ENCODE assay signal across 29 cellular contexts in the genomic region with DNA sequence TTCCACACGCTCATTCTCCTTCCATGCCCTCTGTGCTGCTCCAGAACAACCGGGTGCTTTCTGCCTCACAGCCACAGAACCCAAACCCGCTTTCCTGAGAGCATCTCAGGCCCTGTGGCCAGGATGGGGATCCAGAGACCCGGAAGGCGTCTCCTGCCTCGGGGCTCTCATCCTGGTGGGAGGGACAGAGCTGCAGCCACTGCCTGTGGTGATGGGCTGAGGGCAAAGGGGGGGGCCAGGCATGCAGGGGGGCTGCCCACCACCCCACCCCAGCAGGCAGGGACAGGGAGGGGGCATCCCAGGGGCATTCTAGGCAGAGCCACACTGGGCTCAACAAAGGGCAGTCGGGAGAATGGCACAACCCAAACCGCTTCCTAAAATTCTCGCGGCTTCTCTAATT.
"Had no signal": no experiment of that assay in that cellular context is flagged by ENCODE, and none has a peak within 500 bp of the region (broad histone marks: within the 10 kb centered on the region; RNA-seq: fewer than 3 reads in every experiment).

No MANE protein-coding gene starts in this region.

- H3K4me1 Mint-ChIP-seq: neural progenitor cell, T-cell had no signal

- H3K27me3 Mint-ChIP-seq: activated naive CD8-positive, alpha-beta T cell; naive thymus-derived CD4-positive, alpha-beta T cell; T-cell had no signal

- DNase-seq: activated CD4-positive, alpha-beta T cell treated with anti-CD3 and anti-CD28 coated beads for 4 hours; activated CD4-positive, alpha-beta T cell treated with anti-CD3 and anti-CD28 coated beads, Interleukin-2, amount 50 U/mL, for 4 hours; activated CD4-positive, CD25-positive, alpha-beta regulatory T cell; activated CD8-positive, alpha-beta memory T cell treated with anti-CD3 and anti-CD28 coated beads, Interleukin-2, amount 50 U/mL, for 48 hours; activated T-cell treated with anti-CD3 and anti-CD28 coated beads, Interleukin-2, amount 50 U/mL, for 48 hours; anterior cingulate cortex; body of pancreas; cerebellar nuclear complex; dorsolateral prefrontal cortex; effector memory CD4-positive, alpha-beta T cell; erythroblast; head of caudate nucleus; hippocampal formation; left cardiac atrium; mammary epithelial cell; naive thymus-derived CD4-positive, alpha-beta T cell; occipital lobe; spleen; T-cell had no signal

- H3K9me3 ChIP-seq: body of pancreas, gastroesophageal sphincter, spleen, stomach, thyroid gland, upper lobe of left lung, vagina had no signal

- H3K36me3 Mint-ChIP-seq: activated naive CD8-positive, alpha-beta T cell had no signal

- ATAC-seq: body of pancreas, gastroesophageal sphincter, T-cell had no signal

- H3K4me3 Mint-ChIP-seq: activated naive CD8-positive, alpha-beta T cell; naive thymus-derived CD4-positive, alpha-beta T cell; neural progenitor cell; T-cell; T-helper 2 cell treated with Interferon-gamma antibody and Interleukin-4, amounts not matched to agents 5 μg/mL and 100 μg/mL, for 36 hours had no signal

- H3K27ac Mint-ChIP-seq: activated naive CD8-positive, alpha-beta T cell; activated T-helper 2 cell treated with anti-CD3 and anti-CD28 coated beads, Interferon-gamma antibody, Interleukin-2, Interleukin-4, amounts not matched to agents 10 μg/mL and 5 μg/mL and 100 μg/mL, durations not matched to agents 14 hours and 24 hours and 36 hours; neural progenitor cell; T-cell; T-helper 2 cell treated with Interferon-gamma antibody and Interleukin-4, amounts not matched to agents 5 μg/mL and 100 μg/mL, for 36 hours had no signal

- H3K27ac ChIP-seq: body of pancreas, coronary artery, dorsolateral prefrontal cortex, gastroesophageal sphincter, neural progenitor cell, spleen, stomach, upper lobe of left lung, vagina had no signal

- H3K4me1 ChIP-seq: body of pancreas, gastroesophageal sphincter, neural progenitor cell, spleen, stomach, upper lobe of left lung, vagina had no signal

- H3K4me2 ChIP-seq: neural progenitor cell had no signal

- H3K4me3 ChIP-seq: body of pancreas, coronary artery, dorsolateral prefrontal cortex, gastroesophageal sphincter, neural progenitor cell, spleen, stomach, thyroid gland, upper lobe of left lung, vagina had no signal

- H3K36me3 ChIP-seq: neural progenitor cell had no signal

- H3K9me3 Mint-ChIP-seq: activated T-helper 2 cell treated with anti-CD3 and anti-CD28 coated beads, Interferon-gamma antibody, Interleukin-2, Interleukin-4, amounts not matched to agents 10 μg/mL and 5 μg/mL and 100 μg/mL, durations not matched to agents 14 hours and 24 hours and 36 hours; neural progenitor cell; T-cell; T-helper 2 cell treated with Interferon-gamma antibody and Interleukin-4, amounts not matched to agents 5 μg/mL and 100 μg/mL, for 36 hours had no signal

- H2AFZ ChIP-seq: neural progenitor cell had no signal
